Comparison of ENCODE assay signal across 15 cellular contexts in genomic region chr10:20455774-20456173, GRCh38.
A peak's percentile ranks its signal among the peaks of the same experiment; 100 is the strongest.
DNase-seq lines count a peak whose midpoint lies in the region; ATAC-seq and TF ChIP-seq lines count a peak whose summit lies in the region.
"Had no signal": no experiment of that assay in that cellular context is flagged by ENCODE, and none has a peak within 500 bp of the region (broad histone marks: within the 10 kb centered on the region; RNA-seq: fewer than 3 reads in every experiment).

No MANE protein-coding gene starts in this region.

- peak overlapping the region in 2 of 3 experiments; percentile 39 to 74 for H3K27ac Mint-ChIP-seq in nephron
- H3K27ac Mint-ChIP-seq: B cell; CD8-positive, alpha-beta T cell had no signal

- ATAC-seq in SK-N-SH treated with all-trans-retinoic acid at 6 μM for 48 hours (no peak), gastroesophageal sphincter (no peak), HG02642 (IDR thresholded peaks at IDR 0.05; ENCODE audit: poor library complexity, unreplicated experiment) (no peak)
- ATAC-seq: CD8-positive, alpha-beta T cell; HepG2 had no signal

- no peak overlapping the region for H3K9ac ChIP-seq in parathyroid adenoma
- H3K9ac ChIP-seq: BLaER1 treated with 17β-estradiol and CSF1 and Interleukin-3, amounts not matched to agents 10 nM and 100 nM; GM23248 had no signal

- no peak overlapping the region for H3K4me3 Mint-ChIP-seq in nephron
- H3K4me3 Mint-ChIP-seq: B cell; CD8-positive, alpha-beta T cell had no signal

- no peak for TF ChIP-seq POLR2A in gastroesophageal sphincter (IDR thresholded peaks at IDR 0.05)

- in situ Hi-C loops in brain microvascular endothelial cell (cut with HindIII; ENCODE audit: low pct_ligation_motif_present, low sequenced_read_pairs): no loop called here

- H3K9me3 ChIP-seq in parathyroid adenoma (ENCODE audit: control insufficient read depth, low read length) (no peaks in the 10 kb centered on the region), gastroesophageal sphincter (no peaks in the 10 kb centered on the region)
- H3K9me3 ChIP-seq: BLaER1 treated with 17β-estradiol and CSF1 and Interleukin-3, amounts not matched to agents 10 nM and 100 nM had no signal

- H3K79me2 ChIP-seq in parathyroid adenoma: no peaks in the 10 kb centered on the region

- DNase-seq in brain microvascular endothelial cell: no peak
- DNase-seq: Calu3; CD8-positive, alpha-beta T cell; DMS 273 treated with DMSO at 0.1 percent for 48 hours; DMS53; GM23248; HCEC 1CT had no signal

- no peaks in the 10 kb centered on the region for H3K36me3 Mint-ChIP-seq in nephron (ENCODE audit: low read depth)
- H3K36me3 Mint-ChIP-seq: CD8-positive, alpha-beta T cell had no signal

- H3K4me1 ChIP-seq in parathyroid adenoma (no peaks in the 10 kb centered on the region), gastroesophageal sphincter (no peaks in the 10 kb centered on the region)

- 70 to 72% methylated on average over 4 of the region's 4 CpGs for WGBS in gastroesophageal sphincter (ENCODE audit: low coverage in 1 of 2), 2 donors

- no peak for TF ChIP-seq EP300 in gastroesophageal sphincter (IDR thresholded peaks at IDR 0.05)

- H3K4me3 ChIP-seq in parathyroid adenoma (ENCODE audit: low read depth, low read length) (no peak overlapping the region), gastroesophageal sphincter (no peak overlapping the region), brain microvascular endothelial cell (ENCODE audit: low read depth, low read length) (no peak overlapping the region)
- H3K4me3 ChIP-seq: BLaER1 treated with 17β-estradiol and CSF1 and Interleukin-3, amounts not matched to agents 10 nM and 100 nM; GM23248 had no signal

- peak overlapping the region; percentile 45 for H2AFZ ChIP-seq in parathyroid adenoma
- H2AFZ ChIP-seq: GM23248 had no signal

- TF ChIP-seq CTCF in nephron (IDR thresholded peaks at IDR 0.05; ENCODE audit: unreplicated experiment in 3 of 3): no peak
- no peak for TF ChIP-seq CTCF in parathyroid adenoma (IDR thresholded peaks at IDR 0.05)
- TF ChIP-seq CTCF in gastroesophageal sphincter (IDR thresholded peaks at IDR 0.05): no peak
- TF ChIP-seq CTCF in brain microvascular endothelial cell (IDR thresholded peaks at IDR 0.05; ENCODE audit: low read depth, low read length, missing control alignments): no peak

- no peaks in the 10 kb centered on the region for H3K27me3 Mint-ChIP-seq in nephron (ENCODE audit: low read depth)
- H3K27me3 Mint-ChIP-seq: B cell had no signal

- no peak overlapping the region for H3K27ac ChIP-seq in parathyroid adenoma
- H3K27ac ChIP-seq in gastroesophageal sphincter: no peak overlapping the region
- H3K27ac ChIP-seq in brain microvascular endothelial cell: no peak overlapping the region
- H3K27ac ChIP-seq: BLaER1 treated with 17β-estradiol and CSF1 and Interleukin-3, amounts not matched to agents 10 nM and 100 nM; GM23248 had no signal

- H3K9me3 Mint-ChIP-seq in nephron: peaks cover 8% of the 10 kb centered on the region

- H3K4me2 ChIP-seq in parathyroid adenoma (ENCODE audit: low read length): no peak overlapping the region
- H3K4me2 ChIP-seq: BLaER1 treated with 17β-estradiol and CSF1 and Interleukin-3, amounts not matched to agents 10 nM and 100 nM had no signal

- H3K4me1 Mint-ChIP-seq in nephron: peaks cover 20% of the 10 kb centered on the region
- H3K4me1 Mint-ChIP-seq: B cell had no signal

- H3K36me3 ChIP-seq in parathyroid adenoma (ENCODE audit: control insufficient read depth, insufficient read depth, low read length) (no peaks in the 10 kb centered on the region), gastroesophageal sphincter (no peaks in the 10 kb centered on the region), brain microvascular endothelial cell (replicated peaks) (no peaks in the 10 kb centered on the region)
- H3K36me3 ChIP-seq: BLaER1 treated with 17β-estradiol and CSF1 and Interleukin-3, amounts not matched to agents 10 nM and 100 nM had no signal

- H3K27me3 ChIP-seq in parathyroid adenoma (ENCODE audit: control insufficient read depth, insufficient read depth, low read length) (no peaks in the 10 kb centered on the region), gastroesophageal sphincter (no peaks in the 10 kb centered on the region), brain microvascular endothelial cell (replicated peaks) (no peaks in the 10 kb centered on the region)
- H3K27me3 ChIP-seq: BLaER1 treated with 17β-estradiol and CSF1 and Interleukin-3, amounts not matched to agents 10 nM and 100 nM had no signal

TF ChIP-seq in SK-N-SH treated with all-trans-retinoic acid at 6 μM for 48 hours, 23 proteins besides CTCF, POLR2A, EP300 and RAD21:
- TF ChIP-seq TCF4 (CRISPR knock-in tag; IDR thresholded peaks at IDR 0.05; ENCODE audit: borderline replicate concordance) (peak; percentile 71; the same call in 1 of the 2 replicates), TOX (CRISPR knock-in tag; IDR thresholded peaks at IDR 0.05; ENCODE audit: borderline replicate concordance) (no peak), BACH2 (CRISPR knock-in tag; IDR thresholded peaks at IDR 0.05; ENCODE audit: borderline replicate concordance) (no peak)
